Comparison of ENCODE assay signal across 8 cellular contexts in genomic region chr11:2888266-2888968, GRCh38. TPM values are rescaled to one million over a fixed set of nuclear protein-coding genes. Genes with fewer than 3 reads are reported as not detected.
A peak's percentile ranks its signal among the peaks of the same experiment; 100 is the strongest.
DNase-seq lines count a peak whose midpoint lies in the region; ATAC-seq lines count a peak whose summit lies in the region.

No MANE protein-coding gene starts in this region.

- H3K4ac ChIP-seq in mesendoderm (ENCODE audit: low read depth, low read length) = no peak overlapping the region

- no peak overlapping the region for H3K18ac ChIP-seq in mesendoderm (ENCODE audit: low read length)

- no peaks in the 10 kb centered on the region for H3K27me3 ChIP-seq in effector memory CD4-positive, alpha-beta T cell (replicated peaks; ENCODE audit: control insufficient read depth, insufficient read depth, low read length, poor library complexity, severe bottlenecking)
- H3K27me3 ChIP-seq in mesendoderm (ENCODE audit: insufficient read depth, low read length, poor library complexity) = peaks cover 3% of the 10 kb centered on the region

- H3K36me3 ChIP-seq in effector memory CD4-positive, alpha-beta T cell (ENCODE audit: control insufficient read depth, insufficient read depth, low read length) = no peaks in the 10 kb centered on the region
- H3K36me3 ChIP-seq in mesendoderm (ENCODE audit: control insufficient read depth, insufficient read depth, low read length) = no peaks in the 10 kb centered on the region

- no peak overlapping the region for H4K5ac ChIP-seq in mesendoderm (ENCODE audit: low read length)

- H2BK15ac ChIP-seq in mesendoderm (replicated peaks; ENCODE audit: low read depth) = no peak overlapping the region

- no peak overlapping the region for H2BK5ac ChIP-seq in mesendoderm (ENCODE audit: low read length)

- H3K4me3 ChIP-seq in effector memory CD4-positive, alpha-beta T cell (ENCODE audit: insufficient read depth, low read depth, low read length, poor library complexity, severe bottlenecking) = no peak overlapping the region
- H3K4me3 ChIP-seq in mesendoderm (ENCODE audit: low read length) = no peak overlapping the region

- H3K9me3 ChIP-seq in effector memory CD4-positive, alpha-beta T cell (ENCODE audit: control insufficient read depth, low read length) = no peaks in the 10 kb centered on the region

- no peak overlapping the region for H3K9ac ChIP-seq in mesendoderm (ENCODE audit: low read length)

- H3K79me1 ChIP-seq in mesendoderm (ENCODE audit: low read length) = no peaks in the 10 kb centered on the region

- no peak overlapping the region for H3K56ac ChIP-seq in mesendoderm (ENCODE audit: low read length)

- H4K8ac ChIP-seq in mesendoderm (ENCODE audit: low read depth, low read length) = no peak overlapping the region

- WGBS in mesendoderm (ENCODE audit: extremely low coverage, insufficient coverage, low lambda C conversion rate) = no CpG with 5 or more reads among the region's 25 CpGs

- no peak overlapping the region for H3K27ac ChIP-seq in effector memory CD4-positive, alpha-beta T cell (ENCODE audit: insufficient read depth, low read length, poor library complexity, severe bottlenecking)
- H3K27ac ChIP-seq in mesendoderm (ENCODE audit: low read depth, low read length) = no peak overlapping the region

- ATAC-seq in GM21390 (IDR thresholded peaks at IDR 0.05; ENCODE audit: unreplicated experiment) = no peak

- no peaks in the 10 kb centered on the region for H3K79me2 ChIP-seq in mesendoderm (ENCODE audit: control insufficient read depth, insufficient read depth, low read length)

- peak; percentile 88 for DNase-seq in COLO829 (ENCODE audit: low spot score)
- peak; percentile 42 for DNase-seq in HS-27A (ENCODE audit: low read depth)
- peak; percentile 59 to 68 for DNase-seq in NOMO-1 (lab: John Stamatoyannopoulos, UW; ENCODE audit: unreplicated experiment in 2 of 2)
- DNase-seq in activated CD8-positive, alpha-beta memory T cell treated with anti-CD3 and anti-CD28 coated beads for 24 hours = peak; percentile 97
- DNase-seq in effector memory CD4-positive, alpha-beta T cell = peak; percentile 63 to 77 (median 71)
- peak; percentile 81 for DNase-seq in mesendoderm
- peak; percentile 67 to 73 for DNase-seq in stimulated activated CD8-positive, alpha-beta memory T cell treated with anti-CD3 and anti-CD28 coated beads, Interleukin-15, amount 100 ng/mL, for 4 hours (ENCODE audit: low read depth in 2 of 2)

- H2AK5ac ChIP-seq in mesendoderm (ENCODE audit: low read length) = no peak overlapping the region

- H3K4me1 ChIP-seq in effector memory CD4-positive, alpha-beta T cell (ENCODE audit: control insufficient read depth, insufficient read depth, low read length, poor library complexity, severe bottlenecking) = peaks cover 36% of the 10 kb centered on the region
- peaks cover 8% of the 10 kb centered on the region for H3K4me1 ChIP-seq in mesendoderm (ENCODE audit: control insufficient read depth, low read depth, low read length)

- no peak overlapping the region for H3K4me2 ChIP-seq in mesendoderm (ENCODE audit: low read length)

- H3K23ac ChIP-seq in mesendoderm (ENCODE audit: low read length) = no peak overlapping the region

- no peak overlapping the region for H2BK120ac ChIP-seq in mesendoderm (ENCODE audit: low read depth, low read length)

RNA-seq across cellular contexts. Expression of gene CDKN1C, which starts 2.8 kb away (rescaled TPM):
- 4.1 TPM for polyA plus RNA-seq in mesendoderm (2013, experiment 1 of 2)
- 4.4 TPM for polyA plus RNA-seq in mesendoderm (2013, experiment 2 of 2)

RNA-seq across cellular contexts. Expression of gene PHLDA2, which starts 40.8 kb away (rescaled TPM):
- polyA plus RNA-seq in mesendoderm (2013, experiment 1 of 2) = 18.5 TPM
- 18.7 TPM for polyA plus RNA-seq in mesendoderm (2013, experiment 2 of 2)

Comparison
In these comparisons a context has a peak if more than half of its experiments do, and no peak if none do; other contexts are left out.
1. DNase-seq: peak in every context shown above with its lines; median percentile 97 in activated CD8-positive, alpha-beta memory T cell treated with anti-CD3 and anti-CD28 coated beads for 24 hours; 88 in COLO829; 81 in mesendoderm; 71 in effector memory CD4-positive, alpha-beta T cell; 70 in stimulated activated CD8-positive, alpha-beta memory T cell treated with anti-CD3 and anti-CD28 coated beads, Interleukin-15, amount 100 ng/mL, for 4 hours; 64 in NOMO-1; 42 in HS-27A.